ENCODE assay signal across 8 cellular contexts in the genomic region with DNA sequence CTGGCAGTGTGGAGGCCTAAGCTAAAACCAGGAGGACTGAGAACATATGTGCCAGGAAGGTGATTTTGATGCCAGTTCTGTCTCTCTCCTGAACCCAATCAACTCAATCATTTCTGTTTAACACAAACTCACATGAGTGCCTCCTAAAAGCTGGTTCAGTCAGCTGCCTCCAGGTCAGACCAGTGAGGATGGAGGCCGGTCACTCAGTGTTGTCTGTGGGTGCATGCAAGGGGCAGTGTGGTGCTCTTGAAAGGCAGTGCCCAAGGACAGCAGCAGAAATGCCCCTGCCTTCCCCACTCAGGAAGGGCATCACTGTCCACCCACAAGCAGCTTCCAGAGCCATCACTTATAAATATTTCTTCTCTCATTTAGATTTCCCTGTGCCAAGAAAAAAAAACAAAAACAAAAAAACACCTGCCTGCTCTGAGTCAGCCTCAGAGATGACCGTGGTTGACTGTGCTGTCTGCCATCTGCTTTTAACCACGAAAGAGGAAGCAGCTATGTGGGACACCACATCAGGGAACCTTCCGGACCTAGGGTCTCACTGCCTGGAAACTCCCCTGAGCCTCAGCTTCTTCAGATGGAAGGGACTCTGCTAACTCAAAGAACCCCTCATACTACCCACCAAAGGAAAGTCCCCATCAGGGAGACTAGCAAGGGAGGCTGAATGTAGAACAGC. TPM values are rescaled to one million over a fixed set of nuclear protein-coding genes. Genes with fewer than 3 reads are reported as not detected.
DNase-seq lines count a peak whose midpoint lies in the region; ATAC-seq, FAIRE-seq and TF ChIP-seq lines count a peak whose summit lies in the region.

No MANE protein-coding gene starts in this region.

- H2AFZ ChIP-seq in KMS-11 (ENCODE audit: low read depth), result no peak overlapping the region

- H3K4me1 Mint-ChIP-seq in chondrocyte (ENCODE audit: low read depth), result peaks cover 63% of the 10 kb centered on the region

- H4K20me1 ChIP-seq in KMS-11 (ENCODE audit: insufficient read depth), result 0 out of 2 replicates have a peak, but pooled peaks cover under 1% of the 10 kb centered on the region

- H3K27ac ChIP-seq in KMS-11 (peak overlapping the region; percentile 90), psoas muscle (peak overlapping the region; percentile 78), kidney (ENCODE audit: low read depth in 2 of 2, low read length in 2 of 2) (no peak overlapping the region)

- H3K4me3 ChIP-seq in KMS-11 (IDR thresholded peaks at IDR 0.05; ENCODE audit: insufficient read depth, low read depth, low read length), result no peak overlapping the region
- H3K4me3 ChIP-seq in psoas muscle, result no peak overlapping the region
- H3K4me3 ChIP-seq in kidney (ENCODE audit: low read length in 2 of 2), result no peak overlapping the region

- TF ChIP-seq CTCF in KMS-11 (conservative IDR thresholded peaks at IDR 0.05; ENCODE audit: low read depth, low read length), result no peak
- no peak for TF ChIP-seq CTCF in chondrocyte (IDR thresholded peaks at IDR 0.05)
- no peak for TF ChIP-seq CTCF in psoas muscle (IDR thresholded peaks at IDR 0.05)
- TF ChIP-seq CTCF in kidney (IDR thresholded peaks at IDR 0.05; ENCODE audit: borderline replicate concordance, extremely low read depth, insufficient read depth), result no peak

- intact Hi-C loops in psoas muscle (cut with DNase I) (no loop called here), kidney (cut with DNase I) (no loop called here)

- H3K9me3 Mint-ChIP-seq in chondrocyte (ENCODE audit: low read depth), result no peaks in the 10 kb centered on the region

- WGBS in psoas muscle, 3 donors, result 37 to 51% (median 39%) methylated on average over 4 of the region's 4 CpGs

- H3K4me2 ChIP-seq in KMS-11, result peak overlapping the region; percentile 92

- peaks cover 78% of the 10 kb centered on the region for H3K79me2 ChIP-seq in KMS-11 (ENCODE audit: insufficient read depth, low read depth)

- no peaks in the 10 kb centered on the region for H3K27me3 ChIP-seq in KMS-11 (ENCODE audit: insufficient read depth, low read depth)
- H3K27me3 ChIP-seq in psoas muscle (ENCODE audit: insufficient read depth in 3 of 3, low read length in 2 of 3), result no peaks in the 10 kb centered on the region

- no peaks in the 10 kb centered on the region for H3K27me3 Mint-ChIP-seq in chondrocyte (ENCODE audit: low read depth)

- H3K9ac ChIP-seq in KMS-11 (peak overlapping the region; percentile 46), kidney (ENCODE audit: low read length in 2 of 2) (no peak overlapping the region)

- H3K9me3 ChIP-seq in psoas muscle (no peaks in the 10 kb centered on the region), kidney (ENCODE audit: control insufficient read depth in 1 of 2, low read length in 2 of 2) (no peaks in the 10 kb centered on the region)

- peaks cover 97% of the 10 kb centered on the region for H3K4me1 ChIP-seq in KMS-11 (ENCODE audit: low read depth, poor library complexity, severe bottlenecking)
- peaks cover 71% of the 10 kb centered on the region for H3K4me1 ChIP-seq in psoas muscle
- peaks cover 20 to 26% of the 10 kb centered on the region in 2 donors for H3K4me1 ChIP-seq in kidney (ENCODE audit: control insufficient read depth in 1 of 2, insufficient read depth in 1 of 2, low read depth in 1 of 2, low read length in 2 of 2)

- DNase-seq in EL, result peak; percentile 62
- DNase-seq in activated CD4-positive, CD25-positive, alpha-beta regulatory T cell (lab: John Stamatoyannopoulos, UW), result peak in 3 of 4 experiments; percentile 22 to 40 (median 40)
- DNase-seq in chondrocyte (ENCODE audit: low spot score), result no peak
- no peak for DNase-seq in psoas muscle
- DNase-seq in T1000 (lab: John Stamatoyannopoulos, UW), result no peak
- DNase-seq in kidney, result no peak

- peak overlapping the region; percentile 97 for H3K27ac Mint-ChIP-seq in chondrocyte (ENCODE audit: unreplicated experiment)

- no peak for FAIRE-seq in kidney (lab: Jason Lieb, UNC)

- H3K36me3 Mint-ChIP-seq in chondrocyte (ENCODE audit: low read depth), result no peaks in the 10 kb centered on the region

- no peak overlapping the region for H3K4me3 Mint-ChIP-seq in chondrocyte (ENCODE audit: unreplicated experiment)

- peak; percentile 54 for ATAC-seq in GM21576 (IDR thresholded peaks at IDR 0.05; ENCODE audit: unreplicated experiment)
- peak; percentile 70 to 85 (median 74) for ATAC-seq in psoas muscle

- H3K36me3 ChIP-seq in KMS-11 (ENCODE audit: insufficient read depth) (no peaks in the 10 kb centered on the region), psoas muscle (ENCODE audit: insufficient read depth in 1 of 2, low read depth in 1 of 2) (no peaks in the 10 kb centered on the region), kidney (ENCODE audit: control insufficient read depth in 1 of 2, insufficient read depth in 2 of 2, low read length in 2 of 2) (no peaks in the 10 kb centered on the region)

RNA-seq across cellular contexts. Expression of gene VOPP1, which starts 39.1 kb away (rescaled TPM):
- 69.2 to 78.5 TPM (median 71.6 TPM) in 3 replicates for total RNA-seq in chondrocyte
- total RNA-seq in psoas muscle, result 10 to 100 TPM; 21.6 to 31.9 (median 30.5) TPM
- 10 to 100 TPM; 16.3 to 45.7 (median 19.5) TPM for polyA plus RNA-seq in psoas muscle
- total RNA-seq in kidney, result 98.7 TPM
- polyA plus RNA-seq in kidney (ENCODE audit: insufficient read depth, low read depth, low replicate concordance), result 47.3 TPM

Comparison
In these comparisons a context has a peak if more than half of its experiments do, and no peak if none do; other contexts are left out.
1. DNase-seq: peak in EL (single experiment) and activated CD4-positive, CD25-positive, alpha-beta regulatory T cell (3 of 4); none in chondrocyte (single experiment), psoas muscle (0 of 2), T1000 (single experiment) and kidney (single experiment).
2. H3K27ac ChIP-seq: peak in KMS-11 (single experiment) and psoas muscle (single experiment); none in kidney (0 of 2).